ENCODE assay signal across 12 cellular contexts in genomic region chr3:159856496-159857098, GRCh38. TPM values are rescaled to one million over a fixed set of nuclear protein-coding genes. Genes with fewer than 3 reads are reported as not detected.
DNase-seq lines count a peak whose midpoint lies in the region; ATAC-seq and TF ChIP-seq lines count a peak whose summit lies in the region.
"Had no signal": no experiment of that assay in that cellular context is flagged by ENCODE, and none has a peak within 500 bp of the region (broad histone marks: within the 10 kb centered on the region; RNA-seq: fewer than 3 reads in every experiment).

No MANE protein-coding gene starts in this region.

- H3K27me3 ChIP-seq in brain microvascular endothelial cell (replicated peaks) (no peaks in the 10 kb centered on the region), uterus (no peaks in the 10 kb centered on the region)

- ATAC-seq in T-helper 17 cell, result no peak

- H3K27ac Mint-ChIP-seq in mesothelial cell of epicardium (peak overlapping the region; percentile 86), T-helper 17 cell (no peak overlapping the region)
- no peak overlapping the region for H3K27ac Mint-ChIP-seq in activated naive CD8-positive, alpha-beta T cell treated with anti-CD3 and anti-CD28 coated beads for 36 hours
- H3K27ac Mint-ChIP-seq: activated naive CD8-positive, alpha-beta T cell treated with anti-CD3 and anti-CD28 coated beads, Interleukin-2, amount 10 ng/mL, durations not matched to agents 7 days and 5 days had no signal

- H3K4me3 ChIP-seq in brain microvascular endothelial cell (ENCODE audit: low read depth, low read length) (no peak overlapping the region), uterus (no peak overlapping the region)

- peaks cover 76% of the 10 kb centered on the region for H3K4me1 Mint-ChIP-seq in mesothelial cell of epicardium
- peaks cover 5% of the 10 kb centered on the region for H3K4me1 Mint-ChIP-seq in T-helper 17 cell
- peaks cover 3% of the 10 kb centered on the region for H3K4me1 Mint-ChIP-seq in activated naive CD8-positive, alpha-beta T cell treated with anti-CD3 and anti-CD28 coated beads for 36 hours

- TF ChIP-seq CTCF in brain microvascular endothelial cell (IDR thresholded peaks at IDR 0.05; ENCODE audit: low read depth, low read length, missing control alignments) (no peak), mesothelial cell of epicardium (IDR thresholded peaks at IDR 0.05; ENCODE audit: unreplicated experiment) (no peak), uterus (IDR thresholded peaks at IDR 0.05) (no peak)

- H3K9me3 ChIP-seq in uterus, result no peaks in the 10 kb centered on the region
- H3K9me3 ChIP-seq in T-helper 17 cell (ENCODE audit: control insufficient read depth, low read length, poor library complexity, severe bottlenecking), result no peaks in the 10 kb centered on the region

- H3K4me1 ChIP-seq in uterus, result peaks cover 0 to 12% of the 10 kb centered on the region in 2 donors

- H3K36me3 ChIP-seq in brain microvascular endothelial cell (replicated peaks) (no peaks in the 10 kb centered on the region), uterus (no peaks in the 10 kb centered on the region)

- H3K9me3 Mint-ChIP-seq in mesothelial cell of epicardium, result no peaks in the 10 kb centered on the region
- H3K9me3 Mint-ChIP-seq in activated naive CD8-positive, alpha-beta T cell treated with anti-CD3 and anti-CD28 coated beads for 36 hours, result no peaks in the 10 kb centered on the region
- H3K9me3 Mint-ChIP-seq: activated naive CD8-positive, alpha-beta T cell treated with anti-CD3 and anti-CD28 coated beads, Interleukin-2, amount 10 ng/mL, durations not matched to agents 7 days and 5 days had no signal

- H3K36me3 Mint-ChIP-seq in mesothelial cell of epicardium, result no peaks in the 10 kb centered on the region
- peaks cover 2% of the 10 kb centered on the region for H3K36me3 Mint-ChIP-seq in T-helper 17 cell (ENCODE audit: low read depth)
- no peaks in the 10 kb centered on the region for H3K36me3 Mint-ChIP-seq in activated naive CD8-positive, alpha-beta T cell treated with anti-CD3 and anti-CD28 coated beads for 36 hours
- H3K36me3 Mint-ChIP-seq: activated naive CD8-positive, alpha-beta T cell treated with anti-CD3 and anti-CD28 coated beads, Interleukin-2, amount 10 ng/mL, durations not matched to agents 7 days and 5 days had no signal

- intact Hi-C loops in uterus (cut with DNase I; ENCODE audit: low total_unique reads), result no loop called here

- H3K27me3 Mint-ChIP-seq in mesothelial cell of epicardium (ENCODE audit: low read depth) (no peaks in the 10 kb centered on the region), T-helper 17 cell (peaks cover 47% of the 10 kb centered on the region)
- peaks cover 27% of the 10 kb centered on the region for H3K27me3 Mint-ChIP-seq in activated naive CD8-positive, alpha-beta T cell treated with anti-CD3 and anti-CD28 coated beads for 36 hours

- peak overlapping the region; percentile 37 for H3K27ac ChIP-seq in brain microvascular endothelial cell
- H3K27ac ChIP-seq in uterus, result peak overlapping the region; percentile 89 to 96

- in situ Hi-C loops in brain microvascular endothelial cell (cut with HindIII; ENCODE audit: low pct_ligation_motif_present, low sequenced_read_pairs), result no loop called here

- TF ChIP-seq POLR2A in uterus (IDR thresholded peaks at IDR 0.05), result no peak

- no peak overlapping the region for H3K4me3 Mint-ChIP-seq in mesothelial cell of epicardium
- H3K4me3 Mint-ChIP-seq in T-helper 17 cell, result no peak overlapping the region
- no peak overlapping the region for H3K4me3 Mint-ChIP-seq in activated naive CD8-positive, alpha-beta T cell treated with anti-CD3 and anti-CD28 coated beads for 36 hours
- H3K4me3 Mint-ChIP-seq: activated naive CD8-positive, alpha-beta T cell treated with anti-CD3 and anti-CD28 coated beads, Interleukin-2, amount 10 ng/mL, durations not matched to agents 7 days and 5 days had no signal

- DNase-seq in NCI-H82 (lab: John Stamatoyannopoulos, UW) (peak; percentile 39), NCI-H82 treated with DMSO at 0.1 percent for 48 hours (lab: John Stamatoyannopoulos, UW; ENCODE audit: unreplicated experiment) (no peak), brain microvascular endothelial cell (no peak), mesothelial cell of epicardium (ENCODE audit: low spot score in 2 of 2, unreplicated experiment in 2 of 2) (no peak), uterus (no peak), T-helper 17 cell (no peak)
- no peak for DNase-seq in activated T-cell treated with anti-CD3 and anti-CD28 coated beads, Interleukin-2, amount 50 U/mL, for 48 hours
- DNase-seq in activated naive CD8-positive, alpha-beta T cell treated with anti-CD3 and anti-CD28 coated beads for 36 hours, result no peak
- DNase-seq: activated CD4-positive, alpha-beta T cell treated with anti-CD3 and anti-CD28 coated beads, Interleukin-2, amount 50 U/mL, for 4 hours; activated naive CD8-positive, alpha-beta T cell treated with anti-CD3 and anti-CD28 coated beads, Interleukin-2, amount 10 ng/mL, durations not matched to agents 7 days and 5 days; erythroblast; NCI-H1930 had no signal

RNA-seq across cellular contexts. Expression of gene SCHIP1, which starts 16.9 kb away (rescaled TPM):
- total RNA-seq in mesothelial cell of epicardium, result 9.2 to 10.6 TPM (median 9.8 TPM) in 3 replicates
- total RNA-seq in uterus, result 10 to 100 TPM in 2 of 4 donors, 1 to 10 TPM in 2; 1.8 to 29.4 (median 7.0) TPM
- not detected for total RNA-seq in T-helper 17 cell
- total RNA-seq in activated naive CD8-positive, alpha-beta T cell treated with anti-CD3 and anti-CD28 coated beads for 36 hours, result not detected
- total RNA-seq: activated naive CD8-positive, alpha-beta T cell treated with anti-CD3 and anti-CD28 coated beads, Interleukin-2, amount 10 ng/mL, durations not matched to agents 7 days and 5 days had no signal
